ENCODE assay signal across 2 cellular contexts in the genomic region with DNA sequence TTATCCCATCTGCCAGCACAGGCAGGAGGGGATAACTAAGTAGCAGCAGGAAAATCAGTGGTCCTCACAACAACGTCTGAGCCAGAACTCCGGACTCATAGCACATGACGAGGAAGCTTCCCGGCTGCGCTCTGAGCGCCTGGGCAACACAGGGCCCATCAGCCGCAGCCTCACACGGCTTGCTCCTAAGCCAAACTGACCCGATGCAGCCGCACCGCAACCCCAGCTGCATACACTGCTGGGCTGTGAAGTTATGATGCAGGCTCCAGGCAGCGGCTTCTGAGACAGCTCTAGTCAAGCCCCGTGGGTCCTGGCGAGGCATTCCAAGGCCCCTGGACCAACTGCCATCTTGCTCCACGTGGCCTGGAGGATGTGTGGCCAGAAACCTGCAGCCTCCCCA.
TF ChIP-seq lines count a peak whose summit lies in the region.

No MANE protein-coding gene starts in this region.

TF ChIP-seq in H1, 55 proteins besides CTCF, POLR2A, EP300 and RAD21:
- no peak for TF ChIP-seq TAF7 (optimal IDR thresholded peaks at IDR 0.05; ENCODE audit: borderline replicate concordance, low read depth, low read length)
- TF ChIP-seq RFX5 (IDR thresholded peaks at IDR 0.05; ENCODE audit: borderline replicate concordance, low read depth, low read length), result no peak
- TF ChIP-seq TCF12 (IDR thresholded peaks at IDR 0.05; ENCODE audit: low read depth, low read length), result no peak
- TF ChIP-seq POLR2AphosphoS5 (IDR thresholded peaks at IDR 0.05; ENCODE audit: low read depth, low read length), result no peak
- no peak for TF ChIP-seq POU5F1 (IDR thresholded peaks at IDR 0.05; ENCODE audit: low read depth, low read length)
- no peak for TF ChIP-seq BACH1 (IDR thresholded peaks at IDR 0.05; ENCODE audit: low read length)

TF ChIP-seq in HepG2, 621 proteins besides CTCF, POLR2A, EP300 and RAD21:
- TF ChIP-seq PLRG1 (conservative IDR thresholded peaks at IDR 0.05) (no peak), CC2D1A (CRISPR knock-in tag; IDR thresholded peaks at IDR 0.05) (no peak)
- TF ChIP-seq, protein P1, sequence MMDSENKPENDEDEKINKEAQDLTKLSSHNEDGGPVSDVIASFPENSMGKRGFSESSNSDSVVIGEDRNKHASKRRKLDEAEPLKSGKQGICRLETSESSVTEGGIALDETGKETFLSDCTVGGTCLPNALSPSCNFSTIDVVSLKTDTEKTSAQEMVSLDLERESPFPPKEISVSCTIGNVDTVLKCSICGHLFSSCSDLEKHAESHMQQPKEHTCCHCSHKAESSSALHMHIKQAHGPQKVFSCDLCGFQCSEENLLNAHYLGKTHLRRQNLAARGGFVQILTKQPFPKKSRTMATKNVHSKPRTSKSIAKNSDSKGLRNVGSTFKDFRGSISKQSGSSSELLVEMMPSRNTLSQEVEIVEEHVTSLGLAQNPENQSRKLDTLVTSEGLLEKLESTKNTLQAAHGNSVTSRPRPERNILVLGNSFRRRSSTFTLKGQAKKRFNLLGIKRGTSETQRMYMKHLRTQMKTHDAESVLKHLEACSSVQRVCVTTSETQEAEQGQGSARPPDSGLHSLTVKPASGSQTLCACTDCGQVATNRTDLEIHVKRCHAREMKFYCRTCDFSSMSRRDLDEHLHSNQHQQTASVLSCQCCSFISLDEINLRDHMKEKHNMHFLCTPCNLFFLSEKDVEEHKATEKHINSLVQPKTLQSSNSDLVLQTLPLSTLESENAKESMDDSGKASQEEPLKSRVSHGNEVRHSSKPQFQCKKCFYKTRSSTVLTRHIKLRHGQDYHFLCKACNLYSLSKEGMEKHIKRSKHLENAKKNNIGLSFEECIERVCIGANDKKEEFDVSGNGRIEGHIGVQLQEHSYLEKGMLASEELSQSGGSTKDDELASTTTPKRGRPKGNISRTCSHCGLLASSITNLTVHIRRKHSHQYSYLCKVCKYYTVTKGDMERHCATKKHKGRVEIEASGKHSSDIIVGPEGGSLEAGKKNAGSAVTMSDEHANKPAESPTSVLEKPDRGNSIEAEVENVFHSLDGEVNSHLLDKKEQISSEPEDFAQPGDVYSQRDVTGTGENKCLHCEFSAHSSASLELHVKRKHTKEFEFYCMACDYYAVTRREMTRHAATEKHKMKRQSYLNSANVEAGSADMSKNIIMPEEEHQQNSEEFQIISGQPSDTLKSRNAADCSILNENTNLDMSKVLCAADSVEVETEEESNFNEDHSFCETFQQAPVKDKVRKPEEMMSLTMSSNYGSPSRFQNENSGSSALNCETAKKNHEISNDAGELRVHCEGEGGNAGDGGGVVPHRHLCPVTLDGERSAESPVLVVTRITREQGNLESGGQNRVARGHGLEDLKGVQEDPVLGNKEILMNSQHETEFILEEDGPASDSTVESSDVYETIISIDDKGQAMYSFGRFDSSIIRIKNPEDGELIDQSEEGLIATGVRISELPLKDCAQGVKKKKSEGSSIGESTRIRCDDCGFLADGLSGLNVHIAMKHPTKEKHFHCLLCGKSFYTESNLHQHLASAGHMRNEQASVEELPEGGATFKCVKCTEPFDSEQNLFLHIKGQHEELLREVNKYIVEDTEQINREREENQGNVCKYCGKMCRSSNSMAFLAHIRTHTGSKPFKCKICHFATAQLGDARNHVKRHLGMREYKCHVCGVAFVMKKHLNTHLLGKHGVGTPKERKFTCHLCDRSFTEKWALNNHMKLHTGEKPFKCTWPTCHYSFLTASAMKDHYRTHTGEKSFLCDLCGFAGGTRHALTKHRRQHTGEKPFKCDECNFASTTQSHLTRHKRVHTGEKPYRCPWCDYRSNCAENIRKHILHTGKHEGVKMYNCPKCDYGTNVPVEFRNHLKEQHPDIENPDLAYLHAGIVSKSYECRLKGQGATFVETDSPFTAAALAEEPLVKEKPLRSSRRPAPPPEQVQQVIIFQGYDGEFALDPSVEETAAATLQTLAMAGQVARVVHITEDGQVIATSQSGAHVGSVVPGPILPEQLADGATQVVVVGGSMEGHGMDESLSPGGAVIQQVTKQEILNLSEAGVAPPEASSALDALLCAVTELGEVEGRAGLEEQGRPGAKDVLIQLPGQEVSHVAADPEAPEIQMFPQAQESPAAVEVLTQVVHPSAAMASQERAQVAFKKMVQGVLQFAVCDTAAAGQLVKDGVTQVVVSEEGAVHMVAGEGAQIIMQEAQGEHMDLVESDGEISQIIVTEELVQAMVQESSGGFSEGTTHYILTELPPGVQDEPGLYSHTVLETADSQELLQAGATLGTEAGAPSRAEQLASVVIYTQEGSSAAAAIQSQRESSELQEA (CRISPR knock-in tag; IDR thresholded peaks at IDR 0.05; ENCODE audit: not compliant biosample characterization), result no peak
- TF ChIP-seq, protein P2, sequence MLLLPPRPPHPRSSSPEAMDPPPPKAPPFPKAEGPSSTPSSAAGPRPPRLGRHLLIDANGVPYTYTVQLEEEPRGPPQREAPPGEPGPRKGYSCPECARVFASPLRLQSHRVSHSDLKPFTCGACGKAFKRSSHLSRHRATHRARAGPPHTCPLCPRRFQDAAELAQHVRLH (CRISPR knock-in tag; IDR thresholded peaks at IDR 0.05; ENCODE audit: borderline replicate concordance, low read depth), result no peak
- TF ChIP-seq, protein P3, sequence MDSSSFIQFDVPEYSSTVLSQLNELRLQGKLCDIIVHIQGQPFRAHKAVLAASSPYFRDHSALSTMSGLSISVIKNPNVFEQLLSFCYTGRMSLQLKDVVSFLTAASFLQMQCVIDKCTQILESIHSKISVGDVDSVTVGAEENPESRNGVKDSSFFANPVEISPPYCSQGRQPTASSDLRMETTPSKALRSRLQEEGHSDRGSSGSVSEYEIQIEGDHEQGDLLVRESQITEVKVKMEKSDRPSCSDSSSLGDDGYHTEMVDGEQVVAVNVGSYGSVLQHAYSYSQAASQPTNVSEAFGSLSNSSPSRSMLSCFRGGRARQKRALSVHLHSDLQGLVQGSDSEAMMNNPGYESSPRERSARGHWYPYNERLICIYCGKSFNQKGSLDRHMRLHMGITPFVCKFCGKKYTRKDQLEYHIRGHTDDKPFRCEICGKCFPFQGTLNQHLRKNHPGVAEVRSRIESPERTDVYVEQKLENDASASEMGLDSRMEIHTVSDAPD (CRISPR knock-in tag; IDR thresholded peaks at IDR 0.05), result no peak
